ENCODE assay signal across 15 cellular contexts in the genomic region with DNA sequence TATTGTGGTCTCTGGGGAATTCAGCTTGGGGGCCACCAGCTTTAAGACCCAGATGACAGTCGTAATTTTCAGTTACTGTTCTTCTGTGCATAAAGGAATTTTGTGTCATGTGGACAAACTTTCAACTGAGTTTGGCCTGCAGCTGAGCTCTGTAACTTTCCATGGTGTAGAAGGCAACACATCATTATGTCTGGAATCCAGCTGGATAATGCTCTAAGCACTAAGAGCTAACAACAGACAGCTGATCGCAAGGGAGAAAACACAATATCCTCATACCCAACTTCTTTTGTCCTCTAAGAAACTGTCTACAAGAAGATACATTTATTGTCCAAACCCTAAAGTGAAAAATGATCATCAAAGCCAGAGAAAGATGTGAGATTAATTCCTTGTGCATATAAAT.
A peak's percentile ranks its signal among the peaks of the same experiment; 100 is the strongest.
DNase-seq lines count a peak whose midpoint lies in the region; TF ChIP-seq lines count a peak whose summit lies in the region.
"Had no signal": no experiment of that assay in that cellular context is flagged by ENCODE, and none has a peak within 500 bp of the region (broad histone marks: within the 10 kb centered on the region; RNA-seq: fewer than 3 reads in every experiment).

No MANE protein-coding gene starts in this region.

- no peaks in the 10 kb centered on the region for H4K20me1 ChIP-seq in hepatocyte (ENCODE audit: insufficient read depth, poor library complexity, severe bottlenecking)

- no peaks in the 10 kb centered on the region for H3K79me2 ChIP-seq in hepatocyte

- H3K27ac ChIP-seq in dorsolateral prefrontal cortex, result peak overlapping the region in 51 of 59 donors; percentile 10 to 96 (median 90)
- H3K27ac ChIP-seq in hepatocyte, result peak overlapping the region; percentile 16
- peak overlapping the region in 12 of 21 experiments; percentile 8 to 82 (median 52) for H3K27ac ChIP-seq in skin epidermis

- no peak overlapping the region for H3K4me3 ChIP-seq in dorsolateral prefrontal cortex
- H3K4me3 ChIP-seq in hepatocyte, result no peak overlapping the region
- no peak overlapping the region for H3K4me3 ChIP-seq in skin epidermis
- H3K4me3 ChIP-seq: mucosa of descending colon had no signal

- H3K9me3 ChIP-seq in hepatocyte (ENCODE audit: low read depth), result no peaks in the 10 kb centered on the region
- H3K9me3 ChIP-seq: mucosa of descending colon had no signal

- H3K9me2 ChIP-seq in hepatocyte (replicated peaks; ENCODE audit: insufficient read depth), result no peaks in the 10 kb centered on the region

- WGBS in hepatocyte (ENCODE audit: low lambda C conversion rate, missing lambda C conversion rate), result 64% methylated on average over 2 of the region's 2 CpGs

- H2AFZ ChIP-seq in hepatocyte, result no peak overlapping the region

- H3K27me3 ChIP-seq in dorsolateral prefrontal cortex, result no peaks in the 10 kb centered on the region
- no peaks in the 10 kb centered on the region for H3K27me3 ChIP-seq in hepatocyte

- intact Hi-C loops in dorsolateral prefrontal cortex (cut with DNase I), result loop anchor here (5.0 to 10.0 kb wide), 3 partner anchors 102 to 663 kb away; a partner anchor contains a TSS

- peak; percentile 54 for DNase-seq in EH (ENCODE audit: low read depth)
- no peak for DNase-seq in dorsolateral prefrontal cortex
- DNase-seq in hepatocyte (ENCODE audit: low spot score), result peak; percentile 16
- no peak for DNase-seq in NCI-H2081 (lab: John Stamatoyannopoulos, UW)
- no peak for DNase-seq in NCI-H345 (lab: John Stamatoyannopoulos, UW)
- DNase-seq in GDM1 (lab: John Stamatoyannopoulos, UW), result no peak
- no peak for DNase-seq in iPS-NIHi7 (ENCODE audit: extremely low spot score)
- DNase-seq: activated CD4-positive, alpha-beta T cell treated with anti-CD3 and anti-CD28 coated beads, Interleukin-2, amount 50 U/mL, for 48 hours; anterior cingulate cortex; foreskin melanocyte; immature natural killer cell; mucosa of descending colon; NCI-H510A treated with DMSO at 0.1 percent for 48 hours; stimulated activated CD4-positive, alpha-beta T cell treated with anti-CD3 and anti-CD28 coated beads, Interleukin-15, amount 100 ng/mL, for 24 hours had no signal

- TF ChIP-seq CTCF in dorsolateral prefrontal cortex (IDR thresholded peaks at IDR 0.05 in 54 of 56, conservative IDR thresholded peaks at IDR 0.05 in 2 of 56; ENCODE audit: low read depth in 1 of 56, partially characterized antibody in 56 of 56) (no peak), hepatocyte (IDR thresholded peaks at IDR 0.05; ENCODE audit: poor library complexity) (no peak)

- H3K4me2 ChIP-seq in hepatocyte, result no peak overlapping the region

- peaks cover 35% of the 10 kb centered on the region for H3K4me1 ChIP-seq in hepatocyte (ENCODE audit: insufficient read depth)

- no peaks in the 10 kb centered on the region for H3K36me3 ChIP-seq in hepatocyte (replicated peaks; ENCODE audit: insufficient read depth, low read depth)

Comparison
In these comparisons a context has a peak if more than half of its experiments do, and no peak if none do; other contexts are left out.
1. DNase-seq: peak in EH (single experiment) and hepatocyte (single experiment); none in dorsolateral prefrontal cortex (0 of 10), NCI-H2081 (0 of 2), NCI-H345 (single experiment), GDM1 (single experiment) and iPS-NIHi7 (single experiment).
2. H3K27ac ChIP-seq: peak in every context shown above with its lines; median percentile 90 in dorsolateral prefrontal cortex; 52 in skin epidermis; 16 in hepatocyte.